9 cellular contexts compared by ENCODE assay signal in genomic region chr18:41992066-41992465, GRCh38. TPM values are rescaled to one million over a fixed set of nuclear protein-coding genes. Genes with fewer than 3 reads are reported as not detected.
DNase-seq lines count a peak whose midpoint lies in the region; ATAC-seq and TF ChIP-seq lines count a peak whose summit lies in the region.
"Had no signal": no experiment of that assay in that cellular context is flagged by ENCODE, and none has a peak within 500 bp of the region (broad histone marks: within the 10 kb centered on the region; RNA-seq: fewer than 3 reads in every experiment).

No MANE protein-coding gene starts in this region.

- no peak for TF ChIP-seq POLR2A in esophagus muscularis mucosa (IDR thresholded peaks at IDR 0.05; ENCODE audit: low read depth)

- H3K4me1 ChIP-seq in esophagus muscularis mucosa = no peaks in the 10 kb centered on the region

- H3K27me3 ChIP-seq in esophagus muscularis mucosa = no peaks in the 10 kb centered on the region

- H3K9me3 ChIP-seq in esophagus muscularis mucosa = no peaks in the 10 kb centered on the region

- H3K4me3 ChIP-seq in AG10803 (ENCODE audit: low read length) = no peak overlapping the region
- H3K4me3 ChIP-seq in esophagus muscularis mucosa = no peak overlapping the region

- no peak overlapping the region for H3K27ac ChIP-seq in esophagus muscularis mucosa (replicated peaks in 1 of 4)

- TF ChIP-seq EP300 in esophagus muscularis mucosa (IDR thresholded peaks at IDR 0.05) = no peak

- intact Hi-C loops in esophagus muscularis mucosa (cut with DNase I) = loop anchor here (10.0 kb wide), 1 partner anchor 63 kb away; no protein-coding TSS in a partner anchor
- intact Hi-C loops in left cardiac atrium (cut with DNase I) = no loop called here

- H3K36me3 ChIP-seq in esophagus muscularis mucosa = peaks cover 9 to 63% (median 30%) of the 10 kb centered on the region in 4 donors

- TF ChIP-seq CTCF in AG10803 (conservative IDR thresholded peaks at IDR 0.05; ENCODE audit: low read length) = no peak
- TF ChIP-seq CTCF in esophagus muscularis mucosa (IDR thresholded peaks at IDR 0.05) = no peak

- 83% methylated on average over 2 of the region's 2 CpGs for WGBS in esophagus muscularis mucosa

- ATAC-seq in GM19395 (IDR thresholded peaks at IDR 0.05; ENCODE audit: unreplicated experiment) = peak; percentile 87
- peak; percentile 78 for ATAC-seq in HG03066 (IDR thresholded peaks at IDR 0.05; ENCODE audit: low read depth, unreplicated experiment)
- no peak for ATAC-seq in left cardiac atrium

- peak; percentile 8 for DNase-seq in AG10803 (ENCODE audit: low read depth)
- peak; percentile 55 to 62 for DNase-seq in NOMO-1 (lab: John Stamatoyannopoulos, UW; ENCODE audit: unreplicated experiment in 2 of 2)
- no peak for DNase-seq in cerebellar cortex (ENCODE audit: low spot score)
- DNase-seq in esophagus muscularis mucosa (ENCODE audit: extremely low spot score) = no peak
- DNase-seq in left cardiac atrium = no peak
- no peak for DNase-seq in Ammon's horn (ENCODE audit: low spot score)
- DNase-seq: NCI-H526 had no signal

RNA-seq across cellular contexts. Expression of gene PIK3C3, which starts 37.0 kb away (rescaled TPM):
- total RNA-seq in esophagus muscularis mucosa = 10 to 100 TPM; 24.3 to 39.1 (median 28.8) TPM
- 10 to 100 TPM; 31.4 to 32.3 TPM for total RNA-seq in left cardiac atrium

Comparison
In these comparisons a context has a peak if more than half of its experiments do, and no peak if none do; other contexts are left out.
1. DNase-seq: peak in AG10803 (single experiment) and NOMO-1 (2 of 2); none in cerebellar cortex (single experiment), esophagus muscularis mucosa (single experiment), left cardiac atrium (single experiment) and Ammon's horn (single experiment).
2. ATAC-seq: peak in GM19395 (single experiment) and HG03066 (single experiment); none in left cardiac atrium (0 of 2).